ENCODE assay signal across 8 cellular contexts in the genomic region with DNA sequence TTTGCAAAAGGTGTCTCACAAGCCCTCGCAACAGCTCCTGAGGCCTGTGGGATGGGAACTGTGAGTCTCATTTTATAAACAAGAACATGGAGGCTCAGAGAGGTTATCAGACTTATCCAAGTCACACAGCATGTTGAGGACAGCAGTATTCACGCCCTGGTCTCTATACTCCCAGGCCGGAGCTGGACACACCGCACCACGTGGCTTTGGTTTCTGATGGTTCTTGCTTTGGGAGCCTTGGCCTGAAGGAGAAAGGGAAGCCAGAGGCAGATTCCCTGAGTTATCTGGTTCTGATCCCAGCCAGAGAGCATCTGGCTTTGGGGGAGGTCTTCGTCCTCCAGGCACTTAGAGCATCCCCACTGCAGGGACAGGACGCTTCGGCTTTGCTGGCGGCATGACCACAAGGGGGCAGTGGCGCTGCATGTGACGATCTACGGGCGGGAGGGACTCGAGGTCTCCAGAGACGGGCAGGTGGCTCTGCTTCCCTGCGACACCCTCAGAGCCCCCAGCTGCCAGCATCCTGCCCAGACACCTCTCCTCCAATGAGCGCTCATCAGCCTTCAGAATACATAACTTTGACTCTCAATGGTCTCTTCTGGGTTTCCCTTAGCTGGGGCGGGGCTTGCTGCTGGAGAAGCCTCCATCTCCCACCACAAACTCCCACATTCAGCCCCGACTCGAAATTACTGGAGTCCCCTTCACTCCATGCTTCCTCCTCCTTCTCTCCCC. TPM values are rescaled to one million over a fixed set of nuclear protein-coding genes. Genes with fewer than 3 reads are reported as not detected.
DNase-seq lines count a peak whose midpoint lies in the region.

No MANE protein-coding gene starts in this region.

- no peaks in the 10 kb centered on the region for H3K9me3 ChIP-seq in SJSA1 (replicated peaks)

- no peaks in the 10 kb centered on the region for H3K4me1 ChIP-seq in SJSA1 (replicated peaks)

- peak; percentile 72 for DNase-seq in NK-92 treated with Interleukin-12 subunit alpha and Interleukin-12 subunit beta, amount 100 ng/mL, for 24 hours (lab: John Stamatoyannopoulos, UW)
- no peak for DNase-seq in NK-92 (lab: John Stamatoyannopoulos, UW; ENCODE audit: unreplicated experiment)
- DNase-seq in MV-4-11 (lab: John Stamatoyannopoulos, UW) = peak; percentile 47
- peak; percentile 33 to 67 for DNase-seq in SJSA1 (ENCODE audit: low read depth in 1 of 2, low spot score in 2 of 2)
- peak; percentile 85 for DNase-seq in activated naive CD4-positive, alpha-beta T cell treated with Interleukin-2 at 50 U/mL for 16 hours
- DNase-seq in head of caudate nucleus = peak; percentile 61 to 93 (median 84)
- peak; percentile 58 to 97 (median 84) for DNase-seq in posterior cingulate gyrus
- DNase-seq in ureter (ENCODE audit: low spot score) = peak; percentile 83

- no peak overlapping the region for H3K27ac ChIP-seq in SJSA1

- no peaks in the 10 kb centered on the region for H3K36me3 ChIP-seq in SJSA1

- H3K27me3 ChIP-seq in SJSA1 (replicated peaks) = no peaks in the 10 kb centered on the region

- intact Hi-C loops in head of caudate nucleus (cut with DNase I) = loop anchor here (2.0 kb wide), 1 partner anchor 136 kb away; no protein-coding TSS in a partner anchor
- intact Hi-C loops in posterior cingulate gyrus (cut with DNase I) = loop anchor here (1.0 kb wide), 2 partner anchors 137 to 143 kb away; no protein-coding TSS in a partner anchor

- H3K4me3 ChIP-seq in SJSA1 = no peak overlapping the region

RNA-seq across cellular contexts. Expression of gene SAYSD1, which starts 51.4 kb away (rescaled TPM):
- total RNA-seq in SJSA1 (2014; rRNA removed; shearing (Covaris generic)) = 15.8 and 20.0 TPM in 2 replicates
- 19.3 TPM for total RNA-seq in ureter
